Comparison of ENCODE assay signal across 8 cellular contexts in the genomic region with DNA sequence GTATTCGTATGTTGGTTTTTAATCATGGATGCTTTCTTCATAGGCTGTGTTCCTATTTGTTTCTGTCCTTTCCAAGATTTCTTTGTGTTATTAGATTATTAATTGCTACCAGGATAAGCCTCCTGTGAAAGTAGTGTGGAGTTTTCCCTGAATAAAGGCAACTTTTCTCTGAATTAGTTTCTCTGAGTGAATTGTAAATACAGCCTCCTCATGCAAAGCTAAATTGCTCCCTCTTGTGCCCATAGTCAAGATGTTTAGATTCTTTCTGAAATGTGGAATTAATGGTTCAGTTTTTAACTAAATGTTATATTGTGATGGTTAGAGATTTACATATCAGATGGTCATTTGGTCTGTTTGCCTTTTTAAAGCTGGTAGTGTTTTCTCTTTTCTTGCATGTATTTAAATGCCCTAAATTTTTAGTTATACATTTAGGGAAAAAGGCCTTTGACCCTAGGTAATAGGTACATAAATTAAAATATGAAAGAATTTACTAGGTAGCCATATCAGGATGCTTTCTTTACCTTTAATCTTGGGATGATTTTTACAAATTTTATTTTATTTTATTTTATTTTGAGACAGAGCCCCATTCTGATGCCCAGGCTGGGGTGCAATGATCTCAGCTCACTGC. TPM values are rescaled to one million over a fixed set of nuclear protein-coding genes. Genes with fewer than 3 reads are reported as not detected.
DNase-seq lines count a peak whose midpoint lies in the region; FAIRE-seq and TF ChIP-seq lines count a peak whose summit lies in the region.

No MANE protein-coding gene starts in this region.

- H3K36me3 ChIP-seq in GM23248 (ENCODE audit: low read depth) = peaks cover 39% of the 10 kb centered on the region
- peaks cover 3 to 6% of the 10 kb centered on the region in 2 experiments for H3K36me3 ChIP-seq in keratinocyte (ENCODE audit: control insufficient read depth in 2 of 2, extremely low read depth in 1 of 2, insufficient read depth in 2 of 2, low read length in 2 of 2)

- H3K9ac ChIP-seq in GM23248 = no peak overlapping the region
- no peak overlapping the region for H3K9ac ChIP-seq in keratinocyte (ENCODE audit: control insufficient read depth, extremely low read depth, insufficient read depth, low read length)

- no peaks in the 10 kb centered on the region for H3F3A ChIP-seq in GM23248 (ENCODE audit: insufficient read depth)

- TF ChIP-seq CTCF in keratinocyte (optimal IDR thresholded peaks at IDR 0.05 in 1 of 3, IDR thresholded peaks at IDR 0.05 in 1 of 3, conservative IDR thresholded peaks at IDR 0.05 in 1 of 3; ENCODE audit: extremely low read depth in 1 of 3, insufficient read depth in 2 of 3, low read length in 3 of 3) = peak in 2 of 3 experiments; percentile 40 to 56

- peaks cover 76% of the 10 kb centered on the region for H3K79me2 ChIP-seq in GM23248 (ENCODE audit: insufficient read depth)
- no peaks in the 10 kb centered on the region for H3K79me2 ChIP-seq in keratinocyte (ENCODE audit: control insufficient read depth, insufficient read depth, low read length)

- H4K20me1 ChIP-seq in GM23248 (ENCODE audit: insufficient read depth) = no peaks in the 10 kb centered on the region
- H4K20me1 ChIP-seq in keratinocyte (ENCODE audit: control insufficient read depth, extremely low read depth, insufficient read depth, low read length) = no peaks in the 10 kb centered on the region

- no peaks in the 10 kb centered on the region for H3K9me1 ChIP-seq in keratinocyte (ENCODE audit: control insufficient read depth, extremely low read depth, insufficient read depth, low read length)

- no peak for FAIRE-seq in keratinocyte (lab: Jason Lieb, UNC)
- FAIRE-seq in urothelium cell line (lab: Jason Lieb, UNC) = no peak

- H2AFZ ChIP-seq in GM23248 = no peak overlapping the region
- no peak overlapping the region for H2AFZ ChIP-seq in keratinocyte (ENCODE audit: control insufficient read depth, low read length)

- dilution Hi-C loops in keratinocyte (cut with MboI; ENCODE audit: extremely low pct_ligation_motif_present, low sequenced_read_pairs) = no loop called here

- peak; percentile 40 for DNase-seq in COLO829 (ENCODE audit: low spot score)
- peak; percentile 78 for DNase-seq in GM23248
- DNase-seq in NCI-H2227 treated with DMSO at 0.1 percent for 48 hours (lab: John Stamatoyannopoulos, UW) = peak; percentile 34
- peak; percentile 65 for DNase-seq in astrocyte of the hippocampus (ENCODE audit: low read depth, low spot score)
- no peak for DNase-seq in keratinocyte (ENCODE audit: low read depth, low spot score)
- peak; percentile 6 for DNase-seq in urothelium cell line (ENCODE audit: low spot score)
- no peak for DNase-seq in occipital lobe (lab: John Stamatoyannopoulos, UW)
- no peak for DNase-seq in activated CD4-positive, alpha-beta T cell treated with anti-CD3 and anti-CD28 coated beads for 48 hours

- in situ Hi-C loops in GM23248 (cut with MboI) = no loop called here

- H3K4me1 ChIP-seq in GM23248 (ENCODE audit: insufficient read depth) = no peaks in the 10 kb centered on the region
- peaks cover 6% of the 10 kb centered on the region for H3K4me1 ChIP-seq in keratinocyte (ENCODE audit: control insufficient read depth, extremely low read depth, insufficient read depth, low read length)

- no peaks in the 10 kb centered on the region for H3K9me3 ChIP-seq in GM23248 (ENCODE audit: low read depth)
- H3K9me3 ChIP-seq in keratinocyte (ENCODE audit: control insufficient read depth, low read depth, low read length) = no peaks in the 10 kb centered on the region

- H3K27ac ChIP-seq in GM23248 (no peak overlapping the region), keratinocyte (ENCODE audit: control insufficient read depth, insufficient read depth, low read length) (no peak overlapping the region)

- H3K4me2 ChIP-seq in GM23248 (ENCODE audit: unreplicated experiment) = no peak overlapping the region
- H3K4me2 ChIP-seq in keratinocyte (ENCODE audit: control insufficient read depth, extremely low read depth, insufficient read depth, low read depth, low read length) = no peak overlapping the region

- H3K9me2 ChIP-seq in GM23248 (ENCODE audit: insufficient read depth) = no peaks in the 10 kb centered on the region

- H3K4me3 ChIP-seq in GM23248 (no peak overlapping the region), keratinocyte (ENCODE audit: control insufficient read depth in 2 of 3, extremely low read depth in 1 of 3, insufficient read depth in 2 of 3, low read depth in 1 of 3, low read length in 3 of 3) (no peak overlapping the region)

- WGBS in GM23248 (ENCODE audit: low coverage in 1 of 2, low lambda C conversion rate in 2 of 2, missing lambda C conversion rate in 2 of 2), 2 experiments = 96 to 97% methylated on average over 1 of the region's 1 CpG

- H3K27me3 ChIP-seq in GM23248 (replicated peaks; ENCODE audit: insufficient read depth) = no peaks in the 10 kb centered on the region
- no peaks in the 10 kb centered on the region for H3K27me3 ChIP-seq in keratinocyte (ENCODE audit: control insufficient read depth, extremely low read depth, insufficient read depth, low read length)

RNA-seq across cellular contexts. Expression of gene APAF1, which starts 8.9 kb away (rescaled TPM):
- 23.4 and 24.5 TPM in 2 replicates for total RNA-seq in GM23248 (2014; rRNA removed; shearing (Covaris generic))
- 6.8 and 8.3 TPM in 2 replicates for polyA plus RNA-seq in GM23248 (2016; fragmentation: Nextera tagmentation; extraction: Ambion mirVana)
- 5.0 to 9.9 TPM (median 6.1 TPM) in 3 replicates for polyA plus RNA-seq in keratinocyte
- polyA plus RNA-seq in keratinocyte (2011; ENCODE audit: low read depth) = 4.4 TPM
- polyA plus RNA-seq in keratinocyte (2011; cell fraction: cytosol; rRNA removed) = 3.2 and 5.4 TPM in 2 replicates
- 8.9 and 9.1 TPM in 2 replicates for polyA plus RNA-seq in keratinocyte (2011; cell fraction: nucleus; rRNA removed)
- 2.2 and 6.6 TPM in 2 replicates for polyA plus RNA-seq in keratinocyte (2012; ENCODE audit: low replicate concordance)
- polyA minus RNA-seq in keratinocyte = 3.0 to 20.2 TPM (median 8.0 TPM) in 3 replicates
- 17.5 TPM for polyA minus RNA-seq in keratinocyte (2011; cell fraction: cytosol; rRNA and poly(A)+ RNA removed)
- 13.1 and 23.1 TPM in 2 replicates for polyA minus RNA-seq in keratinocyte (2011; cell fraction: nucleus; rRNA and poly(A)+ RNA removed)
- 32.4 TPM for total RNA-seq in occipital lobe

RNA-seq across cellular contexts. Expression of gene IKBIP, which starts 9.4 kb away (rescaled TPM):
- 115 and 125 TPM in 2 replicates for total RNA-seq in GM23248 (2014; rRNA removed; shearing (Covaris generic))
- polyA plus RNA-seq in GM23248 (2016; fragmentation: Nextera tagmentation; extraction: Ambion mirVana) (121 and 122 TPM in 2 replicates), keratinocyte (16.6 to 33.9 TPM (median 27.2 TPM) in 3 replicates)
- polyA plus RNA-seq in keratinocyte (2011; ENCODE audit: low read depth) = 25.6 TPM
- polyA plus RNA-seq in keratinocyte (2011; cell fraction: cytosol; rRNA removed) = 18.8 and 28.9 TPM in 2 replicates
- polyA plus RNA-seq in keratinocyte (2011; cell fraction: nucleus; rRNA removed) = 29.3 and 43.2 TPM in 2 replicates
- 8.1 and 37.4 TPM in 2 replicates for polyA plus RNA-seq in keratinocyte (2012; ENCODE audit: low replicate concordance)
- polyA minus RNA-seq in keratinocyte = 1.6 to 9.9 TPM (median 3.6 TPM) in 3 replicates
- 14.8 TPM for polyA minus RNA-seq in keratinocyte (2011; cell fraction: cytosol; rRNA and poly(A)+ RNA removed)
- polyA minus RNA-seq in keratinocyte (2011; cell fraction: nucleus; rRNA and poly(A)+ RNA removed) = 11.2 and 18.1 TPM in 2 replicates
- 8.6 TPM for total RNA-seq in occipital lobe

Comparison
In these comparisons a context has a peak if more than half of its experiments do, and no peak if none do; other contexts are left out.
1. DNase-seq: peak in COLO829 (single experiment), GM23248 (single experiment), NCI-H2227 treated with DMSO at 0.1 percent for 48 hours (single experiment), astrocyte of the hippocampus (single experiment) and urothelium cell line (single experiment); none in keratinocyte (single experiment), occipital lobe (single experiment) and activated CD4-positive, alpha-beta T cell treated with anti-CD3 and anti-CD28 coated beads for 48 hours (single experiment).
2. RNA of gene IKBIP, which starts 9.4 kb away (total RNA-seq): 115 to 125 TPM in GM23248; 8.6 TPM in occipital lobe (single experiment); every median in the first group is over 10 times any median in the second.